In genomic region chr12:52050771-52051541, GRCh38 we compare ENCODE assay signal across 1 cellular context.
TF ChIP-seq lines count a peak whose summit lies in the region.

Gene NR4A1 (plus strand): TSS chr12:52051442. CDS start chr12:52054329, 2,887 bp downstream.

TF ChIP-seq in HEK293, 187 proteins besides CTCF, POLR2A, EP300 and RAD21 (continued from another document and continues in another):
- TF ChIP-seq ZNF26 (tag by site-specific recombination; IDR thresholded peaks at IDR 0.05) (no peak), ZNF658 (tag by site-specific recombination; IDR thresholded peaks at IDR 0.05) (no peak), ZFP69B (tag by site-specific recombination; IDR thresholded peaks at IDR 0.05) (peak; percentile 30; the same call in 1 of the 2 replicates), ZNF280C (tag by site-specific recombination; IDR thresholded peaks at IDR 0.05) (no peak), TRIM28 (IDR thresholded peaks at IDR 0.05; ENCODE audit: borderline replicate concordance, low read length) (no peak), ZNF596 (tag by site-specific recombination; IDR thresholded peaks at IDR 0.05) (peak; percentile 16; the same call in 1 of the 2 replicates), ZNF544 (tag by site-specific recombination; IDR thresholded peaks at IDR 0.05) (no peak), ZNF645 (tag by site-specific recombination; IDR thresholded peaks at IDR 0.05) (no peak), ZFP37 (tag by site-specific recombination; IDR thresholded peaks at IDR 0.05) (no peak), ZNF580 (tag by site-specific recombination; IDR thresholded peaks at IDR 0.05) (no peak), AEBP2 (tag by site-specific recombination; IDR thresholded peaks at IDR 0.05; ENCODE audit: borderline replicate concordance) (no peak), ZNF707 (tag by site-specific recombination; IDR thresholded peaks at IDR 0.05) (no peak), ZNF394 (tag by site-specific recombination; IDR thresholded peaks at IDR 0.05; ENCODE audit: borderline replicate concordance) (peak; percentile 99), MEIS1 (CRISPR knock-in tag; IDR thresholded peaks at IDR 0.05; ENCODE audit: borderline replicate concordance) (no peak), BCL11A (tag by site-specific recombination; IDR thresholded peaks at IDR 0.05; ENCODE audit: low read depth) (peak; percentile 73; the same call in 1 of the 2 replicates), EGR2 (tag by site-specific recombination; IDR thresholded peaks at IDR 0.05; ENCODE audit: low read depth) (no peak), ZNF223 (tag by site-specific recombination; IDR thresholded peaks at IDR 0.05) (no peak), ZNF10 (tag by site-specific recombination; IDR thresholded peaks at IDR 0.05) (peak; percentile 98), ZNF169 (tag by site-specific recombination; IDR thresholded peaks at IDR 0.05) (no peak), PRDM4 (tag by site-specific recombination; IDR thresholded peaks at IDR 0.05) (no peak), PRDM6 (tag by site-specific recombination; IDR thresholded peaks at IDR 0.05) (no peak), ZNF184 (tag by site-specific recombination; IDR thresholded peaks at IDR 0.05) (no peak), ZNF16 (tag by site-specific recombination; IDR thresholded peaks at IDR 0.05; ENCODE audit: low read depth) (no peak), ZNF670 (tag by site-specific recombination; IDR thresholded peaks at IDR 0.05; ENCODE audit: low read depth) (no peak), REST (tag by site-specific recombination; IDR thresholded peaks at IDR 0.05) (no peak), ZNF416 (tag by site-specific recombination; IDR thresholded peaks at IDR 0.05) (no peak), PBX3 (CRISPR knock-in tag; IDR thresholded peaks at IDR 0.05) (no peak), ZNF202 (tag by site-specific recombination; IDR thresholded peaks at IDR 0.05; ENCODE audit: borderline replicate concordance) (no peak), YY2 (tag by site-specific recombination; IDR thresholded peaks at IDR 0.05) (no peak), ZNF324 (tag by site-specific recombination; IDR thresholded peaks at IDR 0.05) (peak; percentile 76; the same call in 1 of the 2 replicates), ZNF148 (tag by site-specific recombination; IDR thresholded peaks at IDR 0.05; ENCODE audit: borderline replicate concordance) (no peak), ZNF18 (tag by site-specific recombination; IDR thresholded peaks at IDR 0.05) (no peak), PATZ1 (tag by site-specific recombination; IDR thresholded peaks at IDR 0.05) (peak; percentile 66)
